8 cellular contexts compared by ENCODE assay signal in genomic region chr14:31286456-31287293, GRCh38.
DNase-seq lines count a peak whose midpoint lies in the region; ATAC-seq, FAIRE-seq and TF ChIP-seq lines count a peak whose summit lies in the region.

No MANE protein-coding gene starts in this region.

- peak; percentile 31 for DNase-seq in ACHN
- peak; percentile 22 for DNase-seq in activated T-cell treated with anti-CD3 and anti-CD28 coated beads, Interleukin-2, amount 50 U/mL, for 1 hour
- DNase-seq in islet precursor cell: peak; percentile 68
- DNase-seq in cerebellar nuclear complex (lab: John Stamatoyannopoulos, UW): no peak
- no peak for DNase-seq in SHP77 treated with DMSO at 0.1 percent for 48 hours (lab: John Stamatoyannopoulos, UW)
- no peak for DNase-seq in GM19239 (ENCODE audit: insufficient read length, low spot score)

- no peak for FAIRE-seq in GM19239 (lab: Jason Lieb, UNC)

- no peak for ATAC-seq in HG02981 (IDR thresholded peaks at IDR 0.05; ENCODE audit: unreplicated experiment)

- TF ChIP-seq CTCF in GM12874 (IDR thresholded peaks at IDR 0.05; ENCODE audit: insufficient read depth, low read depth, low read length): peak; percentile 53; the same call in 1 of the 2 replicates

- in situ Hi-C loops in ACHN (cut with HindIII; ENCODE audit: low pct_ligation_motif_present, low pct_unique_long_range_greater_than_20kb, low sequenced_read_pairs): no loop called here

Comparison
In these comparisons a context has a peak if more than half of its experiments do, and no peak if none do; other contexts are left out.
1. DNase-seq: peak in ACHN (single experiment), activated T-cell treated with anti-CD3 and anti-CD28 coated beads, Interleukin-2, amount 50 U/mL, for 1 hour (single experiment) and islet precursor cell (single experiment); none in cerebellar nuclear complex (0 of 2), SHP77 treated with DMSO at 0.1 percent for 48 hours (single experiment) and GM19239 (single experiment).